Comparison of ENCODE assay signal across 26 cellular contexts in the genomic region with DNA sequence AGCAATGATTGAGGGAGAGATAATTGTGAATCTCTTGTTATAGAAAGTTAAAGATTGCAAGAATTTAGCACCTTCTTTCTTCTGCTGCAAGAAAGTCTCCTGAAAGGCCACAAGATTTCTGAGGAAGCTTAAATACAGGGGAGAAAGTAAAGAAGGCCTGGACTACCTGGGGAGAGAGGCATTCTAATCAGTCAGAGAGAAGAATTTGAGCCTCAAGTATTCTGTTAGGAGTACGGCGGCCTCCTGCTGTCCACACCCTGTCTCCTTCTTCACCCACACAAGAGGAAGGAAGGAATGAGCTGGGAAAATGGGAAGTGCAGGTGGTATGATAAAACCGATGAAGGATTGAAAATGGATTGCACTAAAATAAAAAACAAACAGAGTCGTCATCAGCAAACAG.
"Had no signal": no experiment of that assay in that cellular context is flagged by ENCODE, and none has a peak within 500 bp of the region (broad histone marks: within the 10 kb centered on the region; RNA-seq: fewer than 3 reads in every experiment).

No MANE protein-coding gene starts in this region.

- H3K27ac ChIP-seq: esophagus muscularis mucosa, foreskin keratinocyte, heart right ventricle, ovary, psoas muscle, sigmoid colon, thyroid gland, upper lobe of left lung had no signal

- H3K27ac Mint-ChIP-seq: activated CD8-positive, alpha-beta T cell treated with anti-CD3 and anti-CD28 coated beads for 36 hours; activated T-helper 17 cell treated with anti-CD3 and anti-CD28 coated beads, Interleukin-2, amount 50 U/mL, for 72 hours; dendritic cell treated with granulocyte-macrophage colony-stimulating factor and Interleukin-4, amounts not matched to agents 40 ng/mL and 50 ng/mL, for 4 days; memory B cell; nephron; stimulated activated memory B cell treated with anti-CD40 and anti-IgM and Interleukin-4, amounts not matched to agents 10 μg/mL and 1 μg/mL and 100 μg/mL, for 72 hours; stimulated activated naive CD8-positive, alpha-beta T cell treated with anti-CD3 and anti-CD28 coated beads, Interleukin-15, amount 100 ng/mL, for 72 hours had no signal

- H3K9me3 ChIP-seq: esophagus muscularis mucosa, heart right ventricle, ovary, psoas muscle, sigmoid colon, thyroid gland, upper lobe of left lung had no signal

- H3K9me3 Mint-ChIP-seq: activated CD8-positive, alpha-beta T cell treated with anti-CD3 and anti-CD28 coated beads for 36 hours; activated T-cell treated with anti-CD3 and anti-CD28 coated beads, Interleukin-2, amount 50 U/mL, for 4 hours; activated T-helper 17 cell treated with anti-CD3 and anti-CD28 coated beads, Interleukin-2, amount 50 U/mL, for 72 hours; dendritic cell treated with granulocyte-macrophage colony-stimulating factor and Interleukin-4, amounts not matched to agents 40 ng/mL and 50 ng/mL, for 4 days; memory B cell; nephron; stimulated activated memory B cell treated with anti-CD40 and anti-IgM and Interleukin-4, amounts not matched to agents 10 μg/mL and 1 μg/mL and 100 μg/mL, for 72 hours; stimulated activated naive CD8-positive, alpha-beta T cell treated with anti-CD3 and anti-CD28 coated beads, Interleukin-15, amount 100 ng/mL, for 72 hours had no signal

- H3K36me3 ChIP-seq: esophagus muscularis mucosa, heart right ventricle, ovary, sigmoid colon, thyroid gland, upper lobe of left lung had no signal

- H3K27me3 ChIP-seq: esophagus muscularis mucosa, foreskin keratinocyte, heart right ventricle, ovary, sigmoid colon, thyroid gland had no signal

- H3K27me3 Mint-ChIP-seq: activated CD8-positive, alpha-beta T cell treated with anti-CD3 and anti-CD28 coated beads for 36 hours; activated T-helper 17 cell treated with anti-CD3 and anti-CD28 coated beads, Interleukin-2, amount 50 U/mL, for 72 hours; dendritic cell treated with granulocyte-macrophage colony-stimulating factor and Interleukin-4, amounts not matched to agents 40 ng/mL and 50 ng/mL, for 4 days; memory B cell; stimulated activated memory B cell treated with anti-CD40 and anti-IgM and Interleukin-4, amounts not matched to agents 10 μg/mL and 1 μg/mL and 100 μg/mL, for 72 hours; stimulated activated naive CD8-positive, alpha-beta T cell treated with anti-CD3 and anti-CD28 coated beads, Interleukin-15, amount 100 ng/mL, for 72 hours had no signal

- H3K4me1 ChIP-seq: foreskin keratinocyte, heart right ventricle, psoas muscle had no signal

- DNase-seq: activated CD4-positive, alpha-beta T cell treated with anti-CD3 and anti-CD28 coated beads for 1 hour; activated CD4-positive, alpha-beta T cell treated with anti-CD3 and anti-CD28 coated beads, Interleukin-2, amount 50 U/mL, for 1 hour; activated CD8-positive, alpha-beta T cell treated with anti-CD3 and anti-CD28 coated beads for 36 hours; activated gamma-delta T cell treated with Interleukin-2 at 50 U/mL for 16 hours; activated naive CD4-positive, alpha-beta T cell treated with anti-CD3 and anti-CD28 coated beads, Interleukin-2, amount 50 U/mL, for 16 hours; activated T-cell treated with anti-CD3 and anti-CD28 coated beads, Interleukin-2, amount 50 U/mL, for 4 hours; amniotic stem cell; caudate nucleus; foreskin keratinocyte; heart right ventricle; ovary; psoas muscle; sigmoid colon; small intestine; stimulated activated CD4-positive, alpha-beta T cell treated with anti-CD3 and anti-CD28 coated beads, Interleukin-4, amount 100 ng/mL, for 24 hours; stimulated activated naive CD8-positive, alpha-beta T cell treated with anti-CD3 and anti-CD28 coated beads, Interleukin-15, amount 100 ng/mL, for 72 hours; substantia nigra; T-helper 2 cell; thyroid gland; upper lobe of left lung had no signal

- H3K4me1 Mint-ChIP-seq: activated T-helper 17 cell treated with anti-CD3 and anti-CD28 coated beads, Interleukin-2, amount 50 U/mL, for 72 hours; memory B cell; stimulated activated memory B cell treated with anti-CD40 and anti-IgM and Interleukin-4, amounts not matched to agents 10 μg/mL and 1 μg/mL and 100 μg/mL, for 72 hours; stimulated activated naive CD8-positive, alpha-beta T cell treated with anti-CD3 and anti-CD28 coated beads, Interleukin-15, amount 100 ng/mL, for 72 hours had no signal

- H3K4me3 Mint-ChIP-seq: activated CD8-positive, alpha-beta T cell treated with anti-CD3 and anti-CD28 coated beads for 36 hours; activated T-cell treated with anti-CD3 and anti-CD28 coated beads, Interleukin-2, amount 50 U/mL, for 4 hours; activated T-helper 17 cell treated with anti-CD3 and anti-CD28 coated beads, Interleukin-2, amount 50 U/mL, for 72 hours; dendritic cell treated with granulocyte-macrophage colony-stimulating factor and Interleukin-4, amounts not matched to agents 40 ng/mL and 50 ng/mL, for 4 days; memory B cell; nephron; stimulated activated memory B cell treated with anti-CD40 and anti-IgM and Interleukin-4, amounts not matched to agents 10 μg/mL and 1 μg/mL and 100 μg/mL, for 72 hours; stimulated activated naive CD8-positive, alpha-beta T cell treated with anti-CD3 and anti-CD28 coated beads, Interleukin-15, amount 100 ng/mL, for 72 hours had no signal

- H3K36me3 Mint-ChIP-seq: memory B cell; stimulated activated memory B cell treated with anti-CD40 and anti-IgM and Interleukin-4, amounts not matched to agents 10 μg/mL and 1 μg/mL and 100 μg/mL, for 72 hours had no signal

- H3K4me3 ChIP-seq: esophagus muscularis mucosa, heart right ventricle, ovary, psoas muscle, sigmoid colon, thyroid gland, upper lobe of left lung had no signal
